Comparison of ENCODE assay signal across 1 cellular context in genomic region chr1:18901147-18901951, GRCh38.
A peak's percentile ranks its signal among the peaks of the same experiment; 100 is the strongest.
TF ChIP-seq lines count a peak whose summit lies in the region.

No MANE protein-coding gene starts in this region.

TF ChIP-seq in HepG2, 621 proteins besides CTCF, POLR2A, EP300 and RAD21 (continued from another document and continues in another):
- TF ChIP-seq ZNF407 (CRISPR knock-in tag; IDR thresholded peaks at IDR 0.05; ENCODE audit: not compliant biosample characterization) (no peak), ZNF761 (CRISPR knock-in tag; conservative IDR thresholded peaks at IDR 0.05) (no peak), THRA (CRISPR knock-in tag; IDR thresholded peaks at IDR 0.05; ENCODE audit: borderline replicate concordance) (peak; percentile 63; the same call in 1 of the 2 replicates), CREB1 (IDR thresholded peaks at IDR 0.05) (no peak), CREB1 (CRISPR knock-in tag; IDR thresholded peaks at IDR 0.05) (peak; percentile 82), ZC3H13 (CRISPR knock-in tag; IDR thresholded peaks at IDR 0.05) (no peak; the same call in 1 of the 2 replicates), ZNF33B (CRISPR knock-in tag; IDR thresholded peaks at IDR 0.05) (no peak), MAZ (IDR thresholded peaks at IDR 0.05; ENCODE audit: borderline replicate concordance, low read depth, low read length) (no peak), MAZ (CRISPR knock-in tag; IDR thresholded peaks at IDR 0.05; ENCODE audit: low read depth) (peak; percentile 62), NCOA1 (CRISPR knock-in tag; IDR thresholded peaks at IDR 0.05) (no peak), CSRNP2 (CRISPR knock-in tag; conservative IDR thresholded peaks at IDR 0.05; ENCODE audit: low read depth) (no peak), ZNF512 (CRISPR knock-in tag; IDR thresholded peaks at IDR 0.05) (no peak), ZNF713 (CRISPR knock-in tag; IDR thresholded peaks at IDR 0.05) (no peak), TMF1 (CRISPR knock-in tag; IDR thresholded peaks at IDR 0.05; ENCODE audit: low read depth) (no peak), ZNF773 (CRISPR knock-in tag; IDR thresholded peaks at IDR 0.05; ENCODE audit: borderline replicate concordance) (no peak), SRY (CRISPR knock-in tag; IDR thresholded peaks at IDR 0.05) (0 out of 2 replicates have a peak, but pooled peaks have one; percentile 56), PITX1 (CRISPR knock-in tag; IDR thresholded peaks at IDR 0.05) (no peak; the same call in none of the 2 replicates), ZNF362 (CRISPR knock-in tag; IDR thresholded peaks at IDR 0.05; ENCODE audit: borderline replicate concordance) (peak; percentile 41; the same call in 1 of the 2 replicates), HINFP (CRISPR knock-in tag; IDR thresholded peaks at IDR 0.05; ENCODE audit: low read depth) (no peak), ZNF350 (CRISPR knock-in tag; IDR thresholded peaks at IDR 0.05; ENCODE audit: borderline replicate concordance, low read depth) (0 out of 2 replicates have a peak, but pooled peaks have one; percentile 29), ZZZ3 (CRISPR knock-in tag; IDR thresholded peaks at IDR 0.05; ENCODE audit: borderline replicate concordance) (no peak), TSC22D2 (CRISPR knock-in tag; IDR thresholded peaks at IDR 0.05; ENCODE audit: borderline replicate concordance) (0 out of 2 replicates have a peak, but pooled peaks have one; percentile 67), HDAC2 (CRISPR knock-in tag; IDR thresholded peaks at IDR 0.05) (peak; percentile 94), GTF3A (CRISPR knock-in tag; conservative IDR thresholded peaks at IDR 0.05) (no peak), KMT2A (CRISPR knock-in tag; IDR thresholded peaks at IDR 0.05) (0 out of 2 replicates have a peak, but pooled peaks have one; percentile 34), ZNF747 (CRISPR knock-in tag; IDR thresholded peaks at IDR 0.05; ENCODE audit: borderline replicate concordance) (peak; percentile 71; the same call in 1 of the 2 replicates), TOE1 (CRISPR knock-in tag; IDR thresholded peaks at IDR 0.05) (no peak), ATF7-NPFF (CRISPR knock-in tag; IDR thresholded peaks at IDR 0.05; ENCODE audit: low read depth) (no peak)
- TF ChIP-seq, protein P1, sequence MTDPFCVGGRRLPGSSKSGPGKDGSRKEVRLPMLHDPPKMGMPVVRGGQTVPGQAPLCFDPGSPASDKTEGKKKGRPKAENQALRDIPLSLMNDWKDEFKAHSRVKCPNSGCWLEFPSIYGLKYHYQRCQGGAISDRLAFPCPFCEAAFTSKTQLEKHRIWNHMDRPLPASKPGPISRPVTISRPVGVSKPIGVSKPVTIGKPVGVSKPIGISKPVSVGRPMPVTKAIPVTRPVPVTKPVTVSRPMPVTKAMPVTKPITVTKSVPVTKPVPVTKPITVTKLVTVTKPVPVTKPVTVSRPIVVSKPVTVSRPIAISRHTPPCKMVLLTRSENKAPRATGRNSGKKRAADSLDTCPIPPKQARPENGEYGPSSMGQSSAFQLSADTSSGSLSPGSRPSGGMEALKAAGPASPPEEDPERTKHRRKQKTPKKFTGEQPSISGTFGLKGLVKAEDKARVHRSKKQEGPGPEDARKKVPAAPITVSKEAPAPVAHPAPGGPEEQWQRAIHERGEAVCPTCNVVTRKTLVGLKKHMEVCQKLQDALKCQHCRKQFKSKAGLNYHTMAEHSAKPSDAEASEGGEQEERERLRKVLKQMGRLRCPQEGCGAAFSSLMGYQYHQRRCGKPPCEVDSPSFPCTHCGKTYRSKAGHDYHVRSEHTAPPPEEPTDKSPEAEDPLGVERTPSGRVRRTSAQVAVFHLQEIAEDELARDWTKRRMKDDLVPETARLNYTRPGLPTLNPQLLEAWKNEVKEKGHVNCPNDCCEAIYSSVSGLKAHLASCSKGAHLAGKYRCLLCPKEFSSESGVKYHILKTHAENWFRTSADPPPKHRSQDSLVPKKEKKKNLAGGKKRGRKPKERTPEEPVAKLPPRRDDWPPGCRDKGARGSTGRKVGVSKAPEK (CRISPR knock-in tag; IDR thresholded peaks at IDR 0.05; ENCODE audit: borderline replicate concordance), result no peak
- TF ChIP-seq, protein P2, sequence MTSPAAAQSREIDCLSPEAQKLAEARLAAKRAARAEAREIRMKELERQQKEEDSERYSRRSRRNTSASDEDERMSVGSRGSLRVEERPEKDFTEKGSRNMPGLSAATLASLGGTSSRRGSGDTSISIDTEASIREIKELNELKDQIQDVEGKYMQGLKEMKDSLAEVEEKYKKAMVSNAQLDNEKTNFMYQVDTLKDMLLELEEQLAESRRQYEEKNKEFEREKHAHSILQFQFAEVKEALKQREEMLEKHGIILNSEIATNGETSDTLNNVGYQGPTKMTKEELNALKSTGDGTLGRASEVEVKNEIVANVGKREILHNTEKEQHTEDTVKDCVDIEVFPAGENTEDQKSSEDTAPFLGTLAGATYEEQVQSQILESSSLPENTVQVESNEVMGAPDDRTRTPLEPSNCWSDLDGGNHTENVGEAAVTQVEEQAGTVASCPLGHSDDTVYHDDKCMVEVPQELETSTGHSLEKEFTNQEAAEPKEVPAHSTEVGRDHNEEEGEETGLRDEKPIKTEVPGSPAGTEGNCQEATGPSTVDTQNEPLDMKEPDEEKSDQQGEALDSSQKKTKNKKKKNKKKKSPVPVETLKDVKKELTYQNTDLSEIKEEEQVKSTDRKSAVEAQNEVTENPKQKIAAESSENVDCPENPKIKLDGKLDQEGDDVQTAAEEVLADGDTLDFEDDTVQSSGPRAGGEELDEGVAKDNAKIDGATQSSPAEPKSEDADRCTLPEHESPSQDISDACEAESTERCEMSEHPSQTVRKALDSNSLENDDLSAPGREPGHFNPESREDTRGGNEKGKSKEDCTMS (CRISPR knock-in tag; conservative IDR thresholded peaks at IDR 0.05), result no peak
- TF ChIP-seq, protein P3, sequence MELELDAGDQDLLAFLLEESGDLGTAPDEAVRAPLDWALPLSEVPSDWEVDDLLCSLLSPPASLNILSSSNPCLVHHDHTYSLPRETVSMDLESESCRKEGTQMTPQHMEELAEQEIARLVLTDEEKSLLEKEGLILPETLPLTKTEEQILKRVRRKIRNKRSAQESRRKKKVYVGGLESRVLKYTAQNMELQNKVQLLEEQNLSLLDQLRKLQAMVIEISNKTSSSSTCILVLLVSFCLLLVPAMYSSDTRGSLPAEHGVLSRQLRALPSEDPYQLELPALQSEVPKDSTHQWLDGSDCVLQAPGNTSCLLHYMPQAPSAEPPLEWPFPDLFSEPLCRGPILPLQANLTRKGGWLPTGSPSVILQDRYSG (CRISPR knock-in tag; IDR thresholded peaks at IDR 0.05), result no peak
- TF ChIP-seq, protein P4, sequence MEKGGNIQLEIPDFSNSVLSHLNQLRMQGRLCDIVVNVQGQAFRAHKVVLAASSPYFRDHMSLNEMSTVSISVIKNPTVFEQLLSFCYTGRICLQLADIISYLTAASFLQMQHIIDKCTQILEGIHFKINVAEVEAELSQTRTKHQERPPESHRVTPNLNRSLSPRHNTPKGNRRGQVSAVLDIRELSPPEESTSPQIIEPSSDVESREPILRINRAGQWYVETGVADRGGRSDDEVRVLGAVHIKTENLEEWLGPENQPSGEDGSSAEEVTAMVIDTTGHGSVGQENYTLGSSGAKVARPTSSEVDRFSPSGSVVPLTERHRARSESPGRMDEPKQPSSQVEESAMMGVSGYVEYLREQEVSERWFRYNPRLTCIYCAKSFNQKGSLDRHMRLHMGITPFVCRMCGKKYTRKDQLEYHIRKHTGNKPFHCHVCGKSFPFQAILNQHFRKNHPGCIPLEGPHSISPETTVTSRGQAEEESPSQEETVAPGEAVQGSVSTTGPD (CRISPR knock-in tag; IDR thresholded peaks at IDR 0.05), result no peak
